8 cellular contexts compared by ENCODE assay signal in genomic region chr7:76549025-76549854, GRCh38. TPM values are rescaled to one million over a fixed set of nuclear protein-coding genes. Genes with fewer than 3 reads are reported as not detected.
DNase-seq lines count a peak whose midpoint lies in the region; ATAC-seq and TF ChIP-seq lines count a peak whose summit lies in the region.
"Not testable (repeated sequence)": the region's sequence is repeated elsewhere in the genome, so short reads cannot be mapped to it uniquely, and the experiment has no call there.

No MANE protein-coding gene starts in this region.

- ATAC-seq in GM18498 (IDR thresholded peaks at IDR 0.05; ENCODE audit: unreplicated experiment) (peak; percentile 100), HG02884 (IDR thresholded peaks at IDR 0.05; ENCODE audit: unreplicated experiment) (peak; percentile 97)

- not testable (repeated sequence) for H3K9me3 ChIP-seq in right atrium auricular region, prostate gland

- not testable (repeated sequence) for H3K36me3 ChIP-seq in right atrium auricular region; prostate gland; urinary bladder (ENCODE audit: insufficient read depth)

- peak; percentile 44 for DNase-seq in NCI-H146 treated with DMSO at 0.1 percent for 48 hours (lab: John Stamatoyannopoulos, UW; ENCODE audit: unreplicated experiment)
- peak; percentile 60 to 94 (median 69) for DNase-seq in T-helper 1 cell
- peak; percentile 39 to 93 (median 80) for DNase-seq in amygdala (lab: John Stamatoyannopoulos, UW)
- peak; percentile 94 for DNase-seq in right atrium auricular region (ENCODE audit: low spot score)
- DNase-seq in prostate gland (ENCODE audit: low spot score): peak; percentile 79

- peak; percentile 77 for TF ChIP-seq POLR2A in prostate gland (IDR thresholded peaks at IDR 0.05)

- under 1% methylated on average over 38 of the region's 71 CpGs for WGBS in prostate gland
- WGBS in urinary bladder: under 1% methylated on average over 71 of the region's 71 CpGs

- H3K27ac ChIP-seq in right atrium auricular region (peak overlapping the region; percentile 98), prostate gland (peak overlapping the region; percentile 84 to 87), urinary bladder (ENCODE audit: low read depth) (peak overlapping the region; percentile 84)

- H3K4me1 ChIP-seq in right atrium auricular region; prostate gland (replicated peaks); urinary bladder (ENCODE audit: insufficient read depth): not testable (repeated sequence)

- intact Hi-C loops in prostate gland (cut with DNase I): not testable (repeated sequence)

- H3K4me3 ChIP-seq in right atrium auricular region (peak overlapping the region; percentile 94 to 98), prostate gland (peak overlapping the region; percentile 91 to 97), urinary bladder (ENCODE audit: low read depth, low read length) (peak overlapping the region; percentile 85)

- TF ChIP-seq CTCF in right atrium auricular region (IDR thresholded peaks at IDR 0.05): peak in 1 of 2 donors; percentile 29
- peak in 1 of 4 experiments; percentile 19 for TF ChIP-seq CTCF in prostate gland (IDR thresholded peaks at IDR 0.05)

- not testable (repeated sequence) for H3K27me3 ChIP-seq in right atrium auricular region; prostate gland (replicated peaks; ENCODE audit: insufficient read depth)

RNA-seq across cellular contexts. Expression of gene SPDYE16, which starts 6.1 kb away (rescaled TPM):
- total RNA-seq in right atrium auricular region: not detected
- under 1 TPM; 0.41 to 0.51 TPM for total RNA-seq in prostate gland
- not detected for total RNA-seq in urinary bladder
- 0.23 TPM for polyA plus RNA-seq in urinary bladder

RNA-seq across cellular contexts. Expression of gene UPK3B, which starts 38.9 kb away (rescaled TPM):
- total RNA-seq in right atrium auricular region (100 to 1,000 TPM in 1 of 2 donors, 10 to 100 TPM in 1; 78.8 to 126 TPM), prostate gland (10 to 100 TPM in 1 of 2 donors, 1 to 10 TPM in 1; 6.6 to 13.5 TPM), urinary bladder (23.6 TPM)
- 11.8 TPM for polyA plus RNA-seq in urinary bladder

Comparison
In these comparisons a context has a peak if more than half of its experiments do, and no peak if none do; other contexts are left out.
1. Peak in every context shown above with its lines: DNase-seq, ATAC-seq, H3K4me3 ChIP-seq and H3K27ac ChIP-seq.
2. DNase-seq: peak in every context shown above with its lines; median percentile 94 in right atrium auricular region; 80 in amygdala; 79 in prostate gland; 69 in T-helper 1 cell; 44 in NCI-H146 treated with DMSO at 0.1 percent for 48 hours.